ENCODE assay signal across 14 cellular contexts in genomic region chr10:44180321-44181154, GRCh38.
DNase-seq lines count a peak whose midpoint lies in the region; TF ChIP-seq lines count a peak whose summit lies in the region.
"Had no signal": no experiment of that assay in that cellular context is flagged by ENCODE, and none has a peak within 500 bp of the region (broad histone marks: within the 10 kb centered on the region; RNA-seq: fewer than 3 reads in every experiment).

No MANE protein-coding gene starts in this region.

- H3K9me3 ChIP-seq in HEK293 (ENCODE audit: control insufficient read depth, insufficient read depth, low read depth, low read length) (no peaks in the 10 kb centered on the region), mesenchymal stem cell (ENCODE audit: control insufficient read depth, low read length) (no peaks in the 10 kb centered on the region), spleen (no peaks in the 10 kb centered on the region)
- H3K9me3 ChIP-seq: BE2C, upper lobe of left lung had no signal

- H3K27me3 ChIP-seq in mesenchymal stem cell (ENCODE audit: control insufficient read depth in 1 of 2, insufficient read depth in 1 of 2, low read length in 2 of 2) (no peaks in the 10 kb centered on the region), spleen (replicated peaks in 1 of 7) (no peaks in the 10 kb centered on the region)
- H3K27me3 ChIP-seq: BE2C, upper lobe of left lung had no signal

- POLR2A ChIA-PET in HEK293 (lab: Yijun Ruan, JAX): no interaction called here

- no peak overlapping the region for H2AFZ ChIP-seq in mesenchymal stem cell (ENCODE audit: low read depth, low read length)
- H2AFZ ChIP-seq: PC-9 had no signal

- no peak overlapping the region for H3K4ac ChIP-seq in mesenchymal stem cell (ENCODE audit: low read depth in 1 of 2, low read length in 2 of 2)

- no peak for TF ChIP-seq POLR2A in spleen (IDR thresholded peaks at IDR 0.05)

- CTCF ChIA-PET in HEK293 (lab: Yijun Ruan, JAX): no interaction called here

- no peak overlapping the region for H3K18ac ChIP-seq in mesenchymal stem cell (ENCODE audit: low read depth in 1 of 2, low read length in 2 of 2)

- no peak overlapping the region for H2AK5ac ChIP-seq in mesenchymal stem cell (ENCODE audit: low read length, severe bottlenecking)

- no peak overlapping the region for H2BK12ac ChIP-seq in mesenchymal stem cell (ENCODE audit: low read length in 2 of 2)

- H3K4me2 ChIP-seq in mesenchymal stem cell (ENCODE audit: low read length, poor library complexity, severe bottlenecking): no peak overlapping the region
- H3K4me2 ChIP-seq: PC-9 had no signal

- H3K79me1 ChIP-seq in mesenchymal stem cell (replicated peaks; ENCODE audit: low read length, poor library complexity, severe bottlenecking): no peaks in the 10 kb centered on the region

- TF ChIP-seq CTCF in HEK293 (tag by site-specific recombination; IDR thresholded peaks at IDR 0.05) (no peak), spleen (IDR thresholded peaks at IDR 0.05 in 8 of 11, conservative IDR thresholded peaks at IDR 0.05 in 3 of 11) (no peak), GM20000 (IDR thresholded peaks at IDR 0.05; ENCODE audit: extremely low read depth, missing control alignments) (no peak)

- H3K36me3 ChIP-seq in HEK293 (ENCODE audit: control insufficient read depth in 2 of 2, insufficient read depth in 1 of 2, low read length in 2 of 2): no peaks in the 10 kb centered on the region
- H3K36me3 ChIP-seq in mesenchymal stem cell (ENCODE audit: control insufficient read depth in 1 of 2, insufficient read depth in 2 of 2, low read depth in 1 of 2, low read length in 2 of 2): no peaks in the 10 kb centered on the region
- no peaks in the 10 kb centered on the region for H3K36me3 ChIP-seq in spleen
- H3K36me3 ChIP-seq: BE2C, upper lobe of left lung had no signal

- no peak overlapping the region for H2BK5ac ChIP-seq in mesenchymal stem cell (ENCODE audit: low read depth, low read length, poor library complexity, severe bottlenecking)

- H4K8ac ChIP-seq in mesenchymal stem cell (ENCODE audit: low read length): no peak overlapping the region

- H2BK15ac ChIP-seq in mesenchymal stem cell (ENCODE audit: low read depth, poor library complexity, severe bottlenecking): no peak overlapping the region

- H3K23ac ChIP-seq in mesenchymal stem cell (ENCODE audit: low read length in 2 of 2): no peak overlapping the region

- no peak overlapping the region for H3K4me3 ChIP-seq in HEK293 (ENCODE audit: low read depth, low read length)
- H3K4me3 ChIP-seq in mesenchymal stem cell (ENCODE audit: insufficient read depth in 1 of 2, low read depth in 1 of 2, low read length in 2 of 2): peak overlapping the region in 1 of 2 experiments; percentile 24
- no peak overlapping the region for H3K4me3 ChIP-seq in spleen
- H3K4me3 ChIP-seq: PC-9, upper lobe of left lung had no signal

- 62% methylated on average over 9 of the region's 10 CpGs for WGBS in mesenchymal stem cell
- 78 to 95% (median 88%) methylated on average over 10 of the region's 10 CpGs for WGBS in spleen, 5 donors

- no peak overlapping the region for H4K91ac ChIP-seq in mesenchymal stem cell (ENCODE audit: low read length)

- intact Hi-C loops in spleen (cut with DNase I; ENCODE audit: low total_unique reads): no loop called here

- no peak overlapping the region for H3K14ac ChIP-seq in mesenchymal stem cell (ENCODE audit: low read length in 2 of 2)

- H3K27ac ChIP-seq in HEK293 (ENCODE audit: extremely low read depth, low read depth, low read length) (no peak overlapping the region), mesenchymal stem cell (ENCODE audit: low read length, poor library complexity, severe bottlenecking) (no peak overlapping the region), spleen (no peak overlapping the region)
- H3K27ac ChIP-seq: PC-9, upper lobe of left lung had no signal

- H3K4me1 ChIP-seq in HEK293 (ENCODE audit: control insufficient read depth, insufficient read depth, low read length) (peaks cover 3% of the 10 kb centered on the region; the same call in 1 of the 2 replicates), mesenchymal stem cell (ENCODE audit: control insufficient read depth, insufficient read depth, low read depth, low read length) (peaks cover 8% of the 10 kb centered on the region), spleen (no peaks in the 10 kb centered on the region)
- H3K4me1 ChIP-seq: upper lobe of left lung had no signal

- DNase-seq in A172 (ENCODE audit: low spot score) (peak; percentile 85), brain pericyte (ENCODE audit: low read depth, low spot score) (peak; percentile 94), mesenchymal stem cell (peak; percentile 33), spleen (no peak), DMS53 treated with DMSO at 0.1 percent for 48 hours (lab: John Stamatoyannopoulos, UW; ENCODE audit: unreplicated experiment) (no peak), GM20000 (ENCODE audit: low spot score) (no peak)
- no peak for DNase-seq in activated T-cell treated with anti-CD3 and anti-CD28 coated beads, Interleukin-2, amount 50 U/mL, for 48 hours
- DNase-seq: activated CD4-positive, alpha-beta T cell treated with anti-CD3 and anti-CD28 coated beads, Interleukin-2, amount 10 ng/mL, durations not matched to agents 7 days and 5 days; BE2C; NCI-H1436 treated with DMSO at 0.1 percent for 48 hours; PC-9; stimulated activated CD4-positive, alpha-beta T cell treated with anti-CD3 and anti-CD28 coated beads, Interleukin-4, amount 100 ng/mL, for 1 hour; upper lobe of left lung had no signal

- no peak overlapping the region for H2BK120ac ChIP-seq in mesenchymal stem cell (ENCODE audit: low read depth, low read length)

- H3K9ac ChIP-seq in mesenchymal stem cell (ENCODE audit: low read length): peak overlapping the region; percentile 58

TF ChIP-seq in HEK293, 187 proteins besides CTCF, POLR2A, EP300 and RAD21:
- TF ChIP-seq ZIC2 (tag by site-specific recombination; IDR thresholded peaks at IDR 0.05): peak; percentile 34; the same call in 1 of the 2 replicates
- TF ChIP-seq GLI2 (tag by site-specific recombination; IDR thresholded peaks at IDR 0.05; ENCODE audit: borderline replicate concordance, low read depth): no peak

Comparison
In these comparisons a context has a peak if more than half of its experiments do, and no peak if none do; other contexts are left out.
1. DNase-seq: peak in A172 (single experiment), brain pericyte (single experiment) and mesenchymal stem cell (single experiment); none in activated T-cell treated with anti-CD3 and anti-CD28 coated beads, Interleukin-2, amount 50 U/mL, for 48 hours (0 of 2), spleen (single experiment), DMS53 treated with DMSO at 0.1 percent for 48 hours (single experiment) and GM20000 (single experiment).